Comparison of ENCODE assay signal across 34 cellular contexts in genomic region chr17:55709440-55709839, GRCh38. TPM values are rescaled to one million over a fixed set of nuclear protein-coding genes. Genes with fewer than 3 reads are reported as not detected.
"Had no signal": no experiment of that assay in that cellular context is flagged by ENCODE, and none has a peak within 500 bp of the region (broad histone marks: within the 10 kb centered on the region; RNA-seq: fewer than 3 reads in every experiment).

No MANE protein-coding gene starts in this region.

- H3K9me3 ChIP-seq: body of pancreas, breast epithelium, MG63 had no signal

- DNase-seq: activated CD4-positive, alpha-beta T cell treated with anti-CD3 and anti-CD28 coated beads, Interleukin-2, amount 10 ng/mL, durations not matched to agents 24 days and 14 days; activated CD4-positive, alpha-beta T cell treated with anti-CD3 and anti-CD28 coated beads, Interleukin-2, amount 50 U/mL, for 4 hours; activated CD8-positive, alpha-beta T cell treated with anti-CD3 and anti-CD28 coated beads for 36 hours; activated gamma-delta T cell; activated naive CD4-positive, alpha-beta T cell treated with Interleukin-2 at 50 U/mL for 16 hours; activated naive CD8-positive, alpha-beta T cell treated with anti-CD3 and anti-CD28 coated beads, Interleukin-2, amount 10 ng/mL, durations not matched to agents 7 days and 5 days; activated T-cell treated with anti-CD3 and anti-CD28 coated beads, Interleukin-2, amount 50 U/mL, for 1 hour; activated T-cell treated with anti-CD3 and anti-CD28 coated beads, Interleukin-2, amount 50 U/mL, for 72 hours; amygdala; body of pancreas; Kasumi-1; KG1; MG63; MV-4-11; NCI-H146; NCI-H187; NCI-H2029 treated with DMSO at 0.1 percent for 48 hours; NCI-H2107; NCI-H2171; NCI-H2227 treated with DMSO at 0.1 percent for 48 hours; NCI-H446; NCI-H510A treated with DMSO at 0.1 percent for 48 hours; NCI-H526 treated with DMSO at 0.1 percent for 48 hours; NCI-H774; OCI-M1; Right ventricle myocardium superior; SW 1271; T-helper 1 cell had no signal

- H3K27me3 ChIP-seq: body of pancreas, breast epithelium, MG63 had no signal

- FAIRE-seq: astrocyte, TTC549 had no signal

- ATAC-seq: activated CD8-positive, alpha-beta T cell treated with anti-CD3 and anti-CD28 coated beads for 36 hours; activated T-cell treated with anti-CD3 and anti-CD28 coated beads, Interleukin-2, amount 50 U/mL, for 72 hours; body of pancreas had no signal

- H3K4me3 ChIP-seq: body of pancreas, breast epithelium, MG63 had no signal

- H3K4me1 ChIP-seq: body of pancreas, breast epithelium had no signal

- H3K36me3 ChIP-seq: breast epithelium, MG63 had no signal

- H3K27ac ChIP-seq: body of pancreas, breast epithelium had no signal

RNA-seq across cellular contexts. Expression of gene TMEM100, which starts 13.2 kb away (rescaled TPM):
- total RNA-seq: activated CD4-positive, alpha-beta T cell treated with anti-CD3 and anti-CD28 coated beads, Interleukin-2, amount 10 ng/mL, durations not matched to agents 24 days and 14 days; activated CD8-positive, alpha-beta memory T cell treated with anti-CD3 and anti-CD28 coated beads for 36 hours; activated CD8-positive, alpha-beta T cell treated with anti-CD3 and anti-CD28 coated beads for 36 hours; activated naive CD8-positive, alpha-beta T cell treated with anti-CD3 and anti-CD28 coated beads, Interleukin-2, amount 10 ng/mL, durations not matched to agents 7 days and 5 days; activated T-cell treated with anti-CD3 and anti-CD28 coated beads, Interleukin-2, amount 50 U/mL, for 72 hours; activated T-helper 2 cell treated with anti-CD3 and anti-CD28 coated beads, Interferon-gamma antibody, Interleukin-2, Interleukin-4, amounts not matched to agents 10 μg/mL and 5 μg/mL and 100 μg/mL, durations not matched to agents 14 hours and 24 hours and 36 hours; T-helper 2 cell treated with Interferon-gamma antibody and Interleukin-4, amounts not matched to agents 100 ng/mL and 5 ng/mL, for 36 hours had no signal
